ENCODE assay signal across 31 cellular contexts in the genomic region with DNA sequence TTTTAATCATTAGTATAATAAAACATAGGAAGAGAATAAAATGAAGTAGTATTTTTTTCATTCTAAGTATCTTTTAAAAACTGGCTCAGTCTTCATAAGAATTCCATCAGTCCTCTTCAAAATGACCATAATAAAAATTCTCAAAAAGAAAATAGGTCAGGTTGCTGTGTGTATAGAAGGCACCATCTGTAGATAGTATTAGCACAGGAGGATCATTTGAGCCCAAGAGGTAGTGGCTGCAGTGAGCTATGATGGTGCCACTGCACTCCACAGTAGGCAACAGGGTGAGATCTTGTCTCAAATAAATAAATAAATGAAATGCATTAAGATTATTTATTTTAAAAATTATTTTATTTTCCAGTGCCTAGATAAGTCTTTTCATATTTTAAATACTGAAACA.
"Had no signal": no experiment of that assay in that cellular context is flagged by ENCODE, and none has a peak within 500 bp of the region (broad histone marks: within the 10 kb centered on the region; RNA-seq: fewer than 3 reads in every experiment).

No MANE protein-coding gene starts in this region.

- ATAC-seq: activated CD8-positive, alpha-beta T cell treated with anti-CD3 and anti-CD28 coated beads for 36 hours; activated naive CD4-positive, alpha-beta T cell treated with anti-CD3 and anti-CD28 coated beads, Interleukin-2, amount 50 U/mL, for 72 hours; activated T-cell treated with anti-CD3 and anti-CD28 coated beads, Interleukin-2, amount 50 U/mL, for 4 hours; activated T-cell treated with anti-CD3 and anti-CD28 coated beads, Interleukin-2, amount 50 U/mL, for 72 hours; activated T-helper 17 cell treated with anti-CD3 and anti-CD28 coated beads, Interleukin-2, amount 50 U/mL, for 72 hours; body of pancreas had no signal

- DNase-seq: activated B cell treated with CpG ODN at 0.5 μM for 24 hours; activated CD4-positive, alpha-beta memory T cell treated with anti-CD3 and anti-CD28 coated beads for 36 hours; activated CD4-positive, alpha-beta T cell treated with anti-CD3 and anti-CD28 coated beads for 4 hours; activated CD4-positive, alpha-beta T cell treated with anti-CD3 and anti-CD28 coated beads, Interleukin-2, amount 10 ng/mL, durations not matched to agents 24 days and 14 days; activated CD4-positive, alpha-beta T cell treated with anti-CD3 and anti-CD28 coated beads, Interleukin-2, amount 50 U/mL, for 1 hour; activated CD4-positive, alpha-beta T cell treated with anti-CD3 and anti-CD28 coated beads, Interleukin-2, amount 50 U/mL, for 4 hours; activated CD4-positive, CD25-positive, alpha-beta regulatory T cell treated with anti-CD3 and anti-CD28 coated beads, Interleukin-2, amount 50 U/mL, for 72 hours; activated CD8-positive, alpha-beta memory T cell treated with anti-CD3 and anti-CD28 coated beads, Interleukin-2, amount 50 U/mL, for 4 hours; activated CD8-positive, alpha-beta T cell treated with anti-CD3 and anti-CD28 coated beads for 36 hours; activated effector memory CD4-positive, alpha-beta T cell treated with anti-CD3 and anti-CD28 coated beads, Interleukin-2, amount 50 U/mL, for 16 hours; activated gamma-delta T cell treated with Interleukin-2 at 50 U/mL for 16 hours; activated naive CD4-positive, alpha-beta T cell; activated naive CD4-positive, alpha-beta T cell treated with anti-CD3 and anti-CD28 coated beads for 36 hours; activated naive CD4-positive, alpha-beta T cell treated with anti-CD3 and anti-CD28 coated beads, Interleukin-2, amount 50 U/mL, for 16 hours; activated naive CD8-positive, alpha-beta T cell treated with anti-CD3 and anti-CD28 coated beads for 36 hours; activated T-cell treated with anti-CD3 and anti-CD28 coated beads for 4 hours; activated T-cell treated with anti-CD3 and anti-CD28 coated beads, Interleukin-2, amount 50 U/mL, for 1 hour; activated T-cell treated with anti-CD3 and anti-CD28 coated beads, Interleukin-2, amount 50 U/mL, for 4 hours; activated T-cell treated with anti-CD3 and anti-CD28 coated beads, Interleukin-2, amount 50 U/mL, for 72 hours; adrenal gland; amniotic stem cell; aorta; body of pancreas; brain microvascular endothelial cell; central memory CD4-positive, alpha-beta T cell; cerebellar nuclear complex; T-helper 1 cell; T-helper 2 cell; T-helper 9 cell had no signal
